ENCODE assay signal across 35 cellular contexts in the genomic region with DNA sequence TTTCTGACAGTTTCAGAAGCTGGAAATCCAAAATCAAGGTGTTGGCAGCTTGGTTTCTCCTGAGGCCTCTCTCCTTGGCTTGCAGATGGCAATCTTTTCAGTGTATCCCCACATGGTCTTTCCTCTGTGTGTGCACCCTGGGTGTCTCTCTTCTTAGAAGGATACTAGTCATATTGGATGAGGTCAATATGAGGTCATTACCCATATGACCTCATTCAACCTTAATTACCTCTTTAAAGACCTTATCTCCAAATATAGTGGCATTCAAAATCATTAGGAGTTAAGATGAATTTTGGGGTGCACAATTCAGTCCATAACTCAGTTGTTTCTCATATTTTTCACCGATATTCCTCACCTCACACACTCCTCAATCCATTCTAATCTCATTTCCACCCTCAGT.
"Had no signal": no experiment of that assay in that cellular context is flagged by ENCODE, and none has a peak within 500 bp of the region (broad histone marks: within the 10 kb centered on the region; RNA-seq: fewer than 3 reads in every experiment).

No MANE protein-coding gene starts in this region.

- H3K9me3 ChIP-seq: MG63 had no signal

- DNase-seq: Karpas-422, Kasumi-1, MG63, MM.1S, MV-4-11, NCI-H1092, NCI-H1092 treated with DMSO at 0.1 percent for 48 hours, NCI-H1105, NCI-H1105 treated with DMSO at 0.1 percent for 48 hours, NCI-H1417, NCI-H1417 treated with DMSO at 0.1 percent for 48 hours, NCI-H1436, NCI-H1436 treated with DMSO at 0.1 percent for 48 hours, NCI-H146, NCI-H1694, NCI-H1694 treated with DMSO at 0.1 percent for 48 hours, NCI-H187, NCI-H187 treated with DMSO at 0.1 percent for 48 hours, NCI-H1930, NCI-H2029, NCI-H2029 treated with DMSO at 0.1 percent for 48 hours, NCI-H2081, NCI-H2081 treated with DMSO at 0.1 percent for 48 hours, NCI-H2107, NCI-H2171, NCI-H2171 treated with DMSO at 0.1 percent for 48 hours, NCI-H2227 treated with DMSO at 0.1 percent for 48 hours, NCI-H226, NCI-H345, NCI-H446, NCI-H446 treated with DMSO at 0.1 percent for 48 hours, NCI-H510A, NCI-H510A treated with DMSO at 0.1 percent for 48 hours, NCI-H524, NCI-H524 treated with DMSO at 0.1 percent for 48 hours had no signal

- H3K4me3 ChIP-seq: MG63 had no signal

- H3K27me3 ChIP-seq: MG63 had no signal

- H3K36me3 ChIP-seq: MG63 had no signal
